20 cellular contexts compared by ENCODE assay signal in genomic region chr12:109421355-109422087, GRCh38.
"Had no signal": no experiment of that assay in that cellular context is flagged by ENCODE, and none has a peak within 500 bp of the region (broad histone marks: within the 10 kb centered on the region; RNA-seq: fewer than 3 reads in every experiment).

No MANE protein-coding gene starts in this region.

- H3K79me2 ChIP-seq: hepatocyte had no signal

- H3K27me3 ChIP-seq: colonic mucosa, hepatocyte, pancreas, thyroid gland had no signal

- ATAC-seq: natural killer cell treated with Interleukin-12 subunit alpha and Interleukin-12 subunit beta and Interleukin-15 and Interleukin-18, amount 100 ng/mL, for 72 hours; pancreas; right cardiac atrium; stimulated activated effector memory CD8-positive, alpha-beta T cell treated with anti-CD3 and anti-CD28 coated beads, Interleukin-12 subunit alpha, Interleukin-12 subunit beta, amount 100 ng/mL, for 72 hours; stimulated activated naive CD8-positive, alpha-beta T cell treated with anti-CD3 and anti-CD28 coated beads, Interleukin-15, Interleukin-2, amounts not matched to agents 100 U/mL and 50 U/mL, for 24 hours had no signal

- H3K4me3 ChIP-seq: colonic mucosa, esophagus squamous epithelium, hepatocyte, pancreas, smooth muscle cell, suprapubic skin, thyroid gland had no signal

- H3K36me3 ChIP-seq: colonic mucosa, esophagus squamous epithelium, pancreas, suprapubic skin, thyroid gland had no signal

- H2AFZ ChIP-seq: hepatocyte had no signal

- DNase-seq: colonic mucosa; dermis blood vessel endothelial cell; esophagus squamous epithelium; foreskin melanocyte; head of caudate nucleus; kidney glomerular epithelial cell; midbrain; occipital lobe; pancreas; right cardiac atrium; stimulated activated CD4-positive, alpha-beta T cell treated with anti-CD3 and anti-CD28 coated beads, Interleukin-4, amount 100 ng/mL, for 1 hour; stimulated activated CD8-positive, alpha-beta memory T cell treated with anti-CD3 and anti-CD28 coated beads, Interleukin-4, amount 100 ng/mL, for 48 hours; stimulated activated naive CD8-positive, alpha-beta T cell treated with anti-CD3 and anti-CD28 coated beads, Interleukin-15, Interleukin-2, amounts not matched to agents 100 U/mL and 50 U/mL, for 24 hours; thyroid gland had no signal

- FAIRE-seq: pancreas, urothelium cell line had no signal

- H3K4me2 ChIP-seq: hepatocyte, smooth muscle cell had no signal

- H3K4me1 ChIP-seq: colonic mucosa, esophagus squamous epithelium, pancreas, suprapubic skin, thyroid gland had no signal

- H3K27ac ChIP-seq: colonic mucosa, esophagus squamous epithelium, hepatocyte, pancreas, suprapubic skin, thyroid gland had no signal

- H3K9me3 ChIP-seq: colonic mucosa, esophagus squamous epithelium, pancreas, suprapubic skin, thyroid gland had no signal
